ENCODE assay signal across 27 cellular contexts in the genomic region with DNA sequence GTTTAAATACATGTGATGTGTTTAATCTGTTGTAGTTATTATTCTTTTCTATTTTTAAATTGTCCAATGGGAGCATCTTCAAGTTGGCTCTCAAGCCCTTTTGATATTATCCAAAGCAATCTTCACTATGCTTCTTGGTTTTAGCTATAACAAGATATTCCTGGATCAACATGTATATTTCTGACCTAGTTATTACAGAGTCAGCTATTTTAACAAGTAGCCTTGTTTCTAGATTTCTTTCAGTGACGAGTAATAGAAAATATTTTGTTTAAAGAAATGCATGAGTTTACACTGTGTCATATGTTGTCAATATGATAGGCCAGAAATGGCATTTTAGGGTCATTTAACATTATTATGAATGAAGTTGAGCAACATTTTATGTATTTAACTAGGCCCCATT.
"Had no signal": no experiment of that assay in that cellular context is flagged by ENCODE, and none has a peak within 500 bp of the region (broad histone marks: within the 10 kb centered on the region; RNA-seq: fewer than 3 reads in every experiment).

No MANE protein-coding gene starts in this region.

- H3K4me1 ChIP-seq: stomach, testis, thyroid gland, tibial artery, tibial nerve, upper lobe of left lung, upper lobe of right lung, uterus had no signal

- DNase-seq: stimulated activated CD4-positive, alpha-beta T cell treated with anti-CD3 and anti-CD28 coated beads, Interleukin-2, amount 100 ng/mL, for 48 hours; stimulated activated CD4-positive, alpha-beta T cell treated with anti-CD3 and anti-CD28 coated beads, Interleukin-4, amount 100 ng/mL, for 1 hour; stimulated activated CD4-positive, alpha-beta T cell treated with anti-CD3 and anti-CD28 coated beads, Interleukin-4, amount 100 ng/mL, for 24 hours; stimulated activated CD4-positive, alpha-beta T cell treated with anti-CD3 and anti-CD28 coated beads, Interleukin-4, amount 100 ng/mL, for 4 hours; stimulated activated CD8-positive, alpha-beta memory T cell treated with anti-CD3 and anti-CD28 coated beads, Interleukin-4, amount 100 ng/mL, for 48 hours; stimulated activated naive B cell treated with anti-CD40 and anti-IgM and Interleukin-4, amounts not matched to agents 10 μg/mL and 1 μg/mL and 100 μg/mL, for 72 hours; stimulated activated naive CD4-positive, alpha-beta T cell; stimulated activated naive CD4-positive, alpha-beta T cell treated with Interleukin-2 at 50 U/mL for 16 hours; stimulated activated naive CD8-positive, alpha-beta T cell treated with anti-CD3 and anti-CD28 coated beads, Interleukin-15, amount 100 ng/mL, for 72 hours; stimulated activated naive CD8-positive, alpha-beta T cell treated with anti-CD3 and anti-CD28 coated beads, Interleukin-15, Interleukin-2, amounts not matched to agents 100 U/mL and 50 U/mL, for 24 hours; stomach; substantia nigra; testis; thyroid gland; tibial artery; transverse colon; trophoblast cell; upper lobe of left lung; upper lobe of right lung; uterus had no signal

- H3K9me3 ChIP-seq: suprapubic skin, testis, thoracic aorta, thyroid gland, tibial artery, transverse colon, upper lobe of right lung, uterus, vagina had no signal

- H3K4me3 ChIP-seq: stomach, suprapubic skin, testis, thoracic aorta, thyroid gland, tibial artery, tibial nerve, transverse colon, upper lobe of left lung, upper lobe of right lung, uterus, vagina had no signal

- FAIRE-seq: urothelium cell line had no signal

- H3K27ac ChIP-seq: stomach, suprapubic skin, testis, thoracic aorta, thyroid gland, tibial artery, tibial nerve, transverse colon, upper lobe of left lung, upper lobe of right lung, uterus, vagina had no signal

- H3K27me3 ChIP-seq: stomach, suprapubic skin, testis, thyroid gland, tibial artery, tibial nerve, transverse colon, upper lobe of left lung, upper lobe of right lung, uterus, vagina had no signal

- ATAC-seq: stimulated activated effector memory CD8-positive, alpha-beta T cell treated with anti-CD3 and anti-CD28 coated beads, Interleukin-12 subunit alpha, Interleukin-12 subunit beta, amount 100 ng/mL, for 72 hours; stimulated activated memory B cell treated with anti-CD40 and anti-IgM and Interleukin-4, amounts not matched to agents 10 μg/mL and 1 μg/mL and 100 μg/mL, for 72 hours; stimulated activated naive B cell treated with anti-CD40 and anti-IgM and Interleukin-4, amounts not matched to agents 10 μg/mL and 1 μg/mL and 100 μg/mL, for 72 hours; stimulated activated naive CD8-positive, alpha-beta T cell treated with anti-CD3 and anti-CD28 coated beads, Interleukin-15, amount 100 ng/mL, for 72 hours; stimulated activated naive CD8-positive, alpha-beta T cell treated with anti-CD3 and anti-CD28 coated beads, Interleukin-15, Interleukin-2, amounts not matched to agents 100 U/mL and 50 U/mL, for 24 hours; upper lobe of right lung had no signal

- H3K36me3 ChIP-seq: stomach, suprapubic skin, thoracic aorta, thyroid gland, tibial artery, tibial nerve, transverse colon, upper lobe of left lung, upper lobe of right lung, uterus, vagina had no signal
